25 cellular contexts compared by ENCODE assay signal in the genomic region with DNA sequence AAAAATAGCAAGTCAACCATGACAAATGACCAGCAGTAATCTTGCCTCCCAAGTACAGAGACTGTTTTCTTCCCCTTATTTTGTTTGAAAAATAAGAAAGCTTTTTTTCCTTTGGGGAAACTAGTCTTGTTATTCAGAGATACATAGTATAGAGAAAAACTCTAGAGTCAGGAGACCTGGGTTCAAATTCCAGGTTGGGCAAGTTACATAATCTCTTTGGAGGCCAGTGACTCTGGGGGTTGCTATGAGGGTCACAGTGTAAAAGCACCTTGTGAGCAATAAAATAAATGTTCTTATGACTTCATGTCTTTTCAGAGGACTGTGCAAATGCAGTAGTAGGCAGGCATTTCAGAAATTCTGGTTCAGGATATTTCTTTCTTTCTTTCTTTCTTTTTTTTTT.
"Had no signal": no experiment of that assay in that cellular context is flagged by ENCODE, and none has a peak within 500 bp of the region (broad histone marks: within the 10 kb centered on the region; RNA-seq: fewer than 3 reads in every experiment).

No MANE protein-coding gene starts in this region.

- H3K4me1 ChIP-seq: parathyroid adenoma, psoas muscle, right atrium auricular region, suprapubic skin, uterus had no signal

- H3K4me1 Mint-ChIP-seq: mesothelial cell of epicardium; naive thymus-derived CD4-positive, alpha-beta T cell; stimulated activated naive B cell treated with anti-CD40 and anti-IgM and Interleukin-4, amounts not matched to agents 10 μg/mL and 1 μg/mL and 100 μg/mL, for 72 hours had no signal

- H3K9me3 Mint-ChIP-seq: mesothelial cell of epicardium; natural killer cell treated with Interleukin-12 subunit alpha and Interleukin-12 subunit beta and Interleukin-15 and Interleukin-18, amount 100 ng/mL, for 72 hours; stimulated activated naive B cell treated with anti-CD40 and anti-IgM and Interleukin-4, amounts not matched to agents 10 μg/mL and 1 μg/mL and 100 μg/mL, for 72 hours; type B pancreatic cell had no signal

- H3K27me3 ChIP-seq: right atrium auricular region, stomach, suprapubic skin, tibial nerve, uterus had no signal

- H3K79me2 ChIP-seq: parathyroid adenoma had no signal

- H3K36me3 ChIP-seq: right atrium auricular region, stomach, suprapubic skin, tibial nerve, uterus had no signal

- H3K27ac Mint-ChIP-seq: mesothelial cell of epicardium; naive thymus-derived CD4-positive, alpha-beta T cell; natural killer cell treated with Interleukin-12 subunit alpha and Interleukin-12 subunit beta and Interleukin-15 and Interleukin-18, amount 100 ng/mL, for 72 hours; stimulated activated naive B cell treated with anti-CD40 and anti-IgM and Interleukin-4, amounts not matched to agents 10 μg/mL and 1 μg/mL and 100 μg/mL, for 72 hours; type B pancreatic cell had no signal

- H2AFZ ChIP-seq: parathyroid adenoma had no signal

- H3K4me3 ChIP-seq: lung, mucosa of descending colon, psoas muscle, right atrium auricular region, skin epidermis, stomach, suprapubic skin, tibial nerve, uterus had no signal

- H3K4me3 Mint-ChIP-seq: mesothelial cell of epicardium; naive thymus-derived CD4-positive, alpha-beta T cell; natural killer cell treated with Interleukin-12 subunit alpha and Interleukin-12 subunit beta and Interleukin-15 and Interleukin-18, amount 100 ng/mL, for 72 hours; stimulated activated naive B cell treated with anti-CD40 and anti-IgM and Interleukin-4, amounts not matched to agents 10 μg/mL and 1 μg/mL and 100 μg/mL, for 72 hours; type B pancreatic cell had no signal

- H3K27me3 Mint-ChIP-seq: type B pancreatic cell had no signal

- ATAC-seq: left cardiac atrium; mucosa of descending colon; naive thymus-derived CD4-positive, alpha-beta T cell; natural killer cell treated with Interleukin-12 subunit alpha and Interleukin-12 subunit beta and Interleukin-15 and Interleukin-18, amount 100 ng/mL, for 72 hours; psoas muscle; sciatic nerve; stimulated activated naive B cell treated with anti-CD40 and anti-IgM and Interleukin-4, amounts not matched to agents 10 μg/mL and 1 μg/mL and 100 μg/mL, for 72 hours; stimulated activated naive CD8-positive, alpha-beta T cell treated with anti-CD3 and anti-CD28 coated beads, Interleukin-15, Interleukin-2, amounts not matched to agents 100 U/mL and 50 U/mL, for 24 hours had no signal

- DNase-seq: islet precursor cell; left cardiac atrium; mesendoderm; mucosa of descending colon; naive thymus-derived CD4-positive, alpha-beta T cell; occipital lobe; psoas muscle; stimulated activated CD4-positive, alpha-beta T cell treated with anti-CD3 and anti-CD28 coated beads, Interleukin-12 subunit alpha, Interleukin-12 subunit beta, amount 100 ng/mL, for 4 hours; stimulated activated CD4-positive, alpha-beta T cell treated with anti-CD3 and anti-CD28 coated beads, Interleukin-15, amount 100 ng/mL, for 24 hours; stimulated activated CD4-positive, alpha-beta T cell treated with anti-CD3 and anti-CD28 coated beads, Interleukin-2, amount 100 ng/mL, for 24 hours; stimulated activated CD4-positive, alpha-beta T cell treated with anti-CD3 and anti-CD28 coated beads, Interleukin-4, amount 100 ng/mL, for 1 hour; stimulated activated naive B cell treated with anti-CD40 and anti-IgM and Interleukin-4, amounts not matched to agents 10 μg/mL and 1 μg/mL and 100 μg/mL, for 72 hours; stimulated activated naive CD8-positive, alpha-beta T cell treated with anti-CD3 and anti-CD28 coated beads, Interleukin-15, Interleukin-2, amounts not matched to agents 100 U/mL and 50 U/mL, for 24 hours; stomach; uterus had no signal

- H3K36me3 Mint-ChIP-seq: mesothelial cell of epicardium; stimulated activated naive B cell treated with anti-CD40 and anti-IgM and Interleukin-4, amounts not matched to agents 10 μg/mL and 1 μg/mL and 100 μg/mL, for 72 hours; type B pancreatic cell had no signal

- H3K9me3 ChIP-seq: mucosa of descending colon, psoas muscle, right atrium auricular region, stomach, suprapubic skin, tibial nerve, uterus had no signal

- H3K9ac ChIP-seq: parathyroid adenoma had no signal

- H3K27ac ChIP-seq: parathyroid adenoma, psoas muscle, right atrium auricular region, skin epidermis, stomach, suprapubic skin, uterus had no signal
